Comparison of ENCODE assay signal across 10 cellular contexts in genomic region chr3:150303776-150304175, GRCh38.
DNase-seq lines count a peak whose midpoint lies in the region; ATAC-seq and TF ChIP-seq lines count a peak whose summit lies in the region.
"Had no signal": no experiment of that assay in that cellular context is flagged by ENCODE, and none has a peak within 500 bp of the region (broad histone marks: within the 10 kb centered on the region; RNA-seq: fewer than 3 reads in every experiment).

No MANE protein-coding gene starts in this region.

- H3K79me2 ChIP-seq in mammary epithelial cell (ENCODE audit: insufficient read depth, low read length), result no peaks in the 10 kb centered on the region

- no peak overlapping the region for H2AFZ ChIP-seq in mammary epithelial cell (ENCODE audit: low read depth, low read length)

- WGBS in mammary epithelial cell (ENCODE audit: low coverage, missing lambda C conversion rate), result 82% methylated on average over 3 of the region's 3 CpGs

- BruUV-seq in mammary epithelial cell (replicated peaks; lab: Mats Ljungman, UMichigan), result no TSS peak

- POLR2A ChIA-PET in activated CD4-positive, alpha-beta T cell treated with anti-CD3 and anti-CD28 coated beads for 36 hours (lab: Charles Lee), result no interaction called here
- POLR2A ChIA-PET in activated CD4-positive, alpha-beta T cell treated with anti-CD3 and anti-CD28 coated beads, Interleukin-2, amount 10 ng/mL, durations not matched to agents 7 days and 5 days (lab: Charles Lee), result no interaction called here

- peaks cover 13% of the 10 kb centered on the region for H3K9me3 ChIP-seq in mammary epithelial cell (replicated peaks; ENCODE audit: insufficient read depth, low read length)
- no peaks in the 10 kb centered on the region for H3K9me3 ChIP-seq in MG63
- H3K9me3 ChIP-seq: BLaER1 treated with 17β-estradiol and CSF1 and Interleukin-3, amounts not matched to agents 10 nM and 100 nM; gastrocnemius medialis had no signal

- no peaks in the 10 kb centered on the region for H3K4me1 Mint-ChIP-seq in activated CD4-positive, alpha-beta T cell treated with anti-CD3 and anti-CD28 coated beads for 36 hours
- no peaks in the 10 kb centered on the region for H3K4me1 Mint-ChIP-seq in activated CD4-positive, alpha-beta T cell treated with anti-CD3 and anti-CD28 coated beads, Interleukin-2, amount 10 ng/mL, durations not matched to agents 7 days and 5 days

- no peak overlapping the region for H3K27ac Mint-ChIP-seq in activated CD4-positive, alpha-beta T cell treated with anti-CD3 and anti-CD28 coated beads for 36 hours
- no peak overlapping the region for H3K27ac Mint-ChIP-seq in activated CD4-positive, alpha-beta T cell treated with anti-CD3 and anti-CD28 coated beads, Interleukin-2, amount 10 ng/mL, durations not matched to agents 7 days and 5 days

- peak; percentile 47 for DNase-seq in activated CD4-positive, alpha-beta T cell treated with anti-CD3 and anti-CD28 coated beads for 36 hours
- no peak for DNase-seq in activated CD4-positive, alpha-beta T cell treated with anti-CD3 and anti-CD28 coated beads, Interleukin-2, amount 10 ng/mL, durations not matched to agents 7 days and 5 days
- DNase-seq in HT1080 (ENCODE audit: low read depth), result peak; percentile 56
- DNase-seq in mammary epithelial cell, result no peak
- DNase-seq in stimulated activated CD8-positive, alpha-beta memory T cell treated with anti-CD3 and anti-CD28 coated beads, Interleukin-4, amount 100 ng/mL, for 48 hours, result peak; percentile 26
- DNase-seq in retina, result no peak
- no peak for DNase-seq in H7
- no peak for DNase-seq in MG63
- DNase-seq: gastrocnemius medialis had no signal

- H4K20me1 ChIP-seq in mammary epithelial cell (ENCODE audit: insufficient read depth, low read length), result no peaks in the 10 kb centered on the region
- H4K20me1 ChIP-seq: BLaER1 treated with 17β-estradiol and CSF1 and Interleukin-3, amounts not matched to agents 10 nM and 100 nM had no signal

- peak; percentile 75 for ATAC-seq in activated CD4-positive, alpha-beta T cell treated with anti-CD3 and anti-CD28 coated beads for 36 hours
- ATAC-seq: gastrocnemius medialis had no signal

- peak; percentile 40 to 47 for TF ChIP-seq CTCF in mammary epithelial cell (conservative IDR thresholded peaks at IDR 0.05 in 1 of 2, IDR thresholded peaks at IDR 0.05 in 1 of 2; ENCODE audit: extremely low read depth in 1 of 2, insufficient read depth in 1 of 2, low read depth in 1 of 2, low read length in 2 of 2)

- H3K4me1 ChIP-seq in mammary epithelial cell (ENCODE audit: insufficient read depth, low read length), result peaks cover 14% of the 10 kb centered on the region
- H3K4me1 ChIP-seq: BLaER1 treated with 17β-estradiol and CSF1 and Interleukin-3, amounts not matched to agents 10 nM and 100 nM; gastrocnemius medialis had no signal

- H3K4me3 Mint-ChIP-seq in activated CD4-positive, alpha-beta T cell treated with anti-CD3 and anti-CD28 coated beads for 36 hours, result no peak overlapping the region
- no peak overlapping the region for H3K4me3 Mint-ChIP-seq in activated CD4-positive, alpha-beta T cell treated with anti-CD3 and anti-CD28 coated beads, Interleukin-2, amount 10 ng/mL, durations not matched to agents 7 days and 5 days

- intact Hi-C loops in activated CD4-positive, alpha-beta T cell treated with anti-CD3 and anti-CD28 coated beads for 36 hours (cut with DNase I, micrococcal nuclease), result loop anchor here in 1 of 2 experiments (5.0 kb wide), 1 partner anchor 194 kb away; no protein-coding TSS in a partner anchor
- intact Hi-C loops in mammary epithelial cell (cut with micrococcal nuclease), result loop anchor here (5.0 kb wide), 2 partner anchors 44 to 104 kb away; partner anchors contain the start of gene TSC22D2

- dilution Hi-C loops in mammary epithelial cell (cut with HindIII; ENCODE audit: low sequenced_read_pairs), result loop anchor here (5.0 kb wide), 1 partner anchor 104 kb away; the partner anchor contains the start of gene TSC22D2

- H3K36me3 ChIP-seq in mammary epithelial cell (ENCODE audit: insufficient read depth, low read length), result no peaks in the 10 kb centered on the region
- H3K36me3 ChIP-seq in H7 (replicated peaks; ENCODE audit: control insufficient read depth, insufficient read depth, low read length), result no peaks in the 10 kb centered on the region
- no peaks in the 10 kb centered on the region; the same call in 1 of the 2 replicates for H3K36me3 ChIP-seq in MG63
- H3K36me3 ChIP-seq: BLaER1 treated with 17β-estradiol and CSF1 and Interleukin-3, amounts not matched to agents 10 nM and 100 nM; gastrocnemius medialis had no signal

- no peak overlapping the region for H3K27ac ChIP-seq in mammary epithelial cell (ENCODE audit: insufficient read depth, low read depth, low read length)
- H3K27ac ChIP-seq: BLaER1 treated with 17β-estradiol and CSF1 and Interleukin-3, amounts not matched to agents 10 nM and 100 nM; gastrocnemius medialis had no signal

- in situ Hi-C loops in mammary epithelial cell (cut with MboI; ENCODE audit: low sequenced_read_pairs in 2 of 2), result no loop called here

- H3K9ac ChIP-seq in mammary epithelial cell (ENCODE audit: insufficient read depth, low read length), result no peak overlapping the region
- H3K9ac ChIP-seq: BLaER1 treated with 17β-estradiol and CSF1 and Interleukin-3, amounts not matched to agents 10 nM and 100 nM had no signal

- H3K27me3 ChIP-seq in mammary epithelial cell (ENCODE audit: insufficient read depth, low read length) (no peaks in the 10 kb centered on the region), H7 (ENCODE audit: control insufficient read depth, insufficient read depth, low read length) (no peaks in the 10 kb centered on the region), MG63 (no peaks in the 10 kb centered on the region)
- H3K27me3 ChIP-seq: BLaER1 treated with 17β-estradiol and CSF1 and Interleukin-3, amounts not matched to agents 10 nM and 100 nM; gastrocnemius medialis had no signal

- H3K4me3 ChIP-seq in mammary epithelial cell (replicated peaks in 1 of 3; ENCODE audit: insufficient read depth in 1 of 3, low read depth in 2 of 3, low read length in 3 of 3) (no peak overlapping the region), H7 (ENCODE audit: insufficient read depth, low read depth, low read length) (no peak overlapping the region), MG63 (no peak overlapping the region)
- H3K4me3 ChIP-seq: BLaER1 treated with 17β-estradiol and CSF1 and Interleukin-3, amounts not matched to agents 10 nM and 100 nM; gastrocnemius medialis had no signal

- CTCF ChIA-PET in activated CD4-positive, alpha-beta T cell treated with anti-CD3 and anti-CD28 coated beads for 36 hours (lab: Charles Lee), result interaction anchor here (0.7 to 2.8 kb wide), 8 partner anchors 11 to 194 kb away, joined by 3 to 9 read pairs (median 4); no protein-coding TSS in a partner anchor
- CTCF ChIA-PET in activated CD4-positive, alpha-beta T cell treated with anti-CD3 and anti-CD28 coated beads, Interleukin-2, amount 10 ng/mL, durations not matched to agents 7 days and 5 days (lab: Charles Lee), result no interaction called here
- CTCF ChIA-PET in mammary epithelial cell (lab: Charles Lee; ENCODE audit: low non-redundant PET), result no interaction called here

- peaks cover 20% of the 10 kb centered on the region for H3K27me3 Mint-ChIP-seq in activated CD4-positive, alpha-beta T cell treated with anti-CD3 and anti-CD28 coated beads for 36 hours
- H3K27me3 Mint-ChIP-seq in activated CD4-positive, alpha-beta T cell treated with anti-CD3 and anti-CD28 coated beads, Interleukin-2, amount 10 ng/mL, durations not matched to agents 7 days and 5 days, result peaks cover 34% of the 10 kb centered on the region

- no peak overlapping the region for H3K4me2 ChIP-seq in mammary epithelial cell (ENCODE audit: insufficient read depth, low read depth, low read length)
- H3K4me2 ChIP-seq: BLaER1 treated with 17β-estradiol and CSF1 and Interleukin-3, amounts not matched to agents 10 nM and 100 nM had no signal

- no peaks in the 10 kb centered on the region for H3K9me3 Mint-ChIP-seq in activated CD4-positive, alpha-beta T cell treated with anti-CD3 and anti-CD28 coated beads for 36 hours (ENCODE audit: low read depth)
- no peaks in the 10 kb centered on the region for H3K9me3 Mint-ChIP-seq in activated CD4-positive, alpha-beta T cell treated with anti-CD3 and anti-CD28 coated beads, Interleukin-2, amount 10 ng/mL, durations not matched to agents 7 days and 5 days

- H3K36me3 Mint-ChIP-seq in activated CD4-positive, alpha-beta T cell treated with anti-CD3 and anti-CD28 coated beads for 36 hours (ENCODE audit: low read depth), result no peaks in the 10 kb centered on the region
- no peaks in the 10 kb centered on the region for H3K36me3 Mint-ChIP-seq in activated CD4-positive, alpha-beta T cell treated with anti-CD3 and anti-CD28 coated beads, Interleukin-2, amount 10 ng/mL, durations not matched to agents 7 days and 5 days (ENCODE audit: low read depth)

Comparison
In these comparisons a context has a peak if more than half of its experiments do, and no peak if none do; other contexts are left out.
1. DNase-seq: peak in activated CD4-positive, alpha-beta T cell treated with anti-CD3 and anti-CD28 coated beads for 36 hours (single experiment), HT1080 (single experiment) and stimulated activated CD8-positive, alpha-beta memory T cell treated with anti-CD3 and anti-CD28 coated beads, Interleukin-4, amount 100 ng/mL, for 48 hours (single experiment); none in activated CD4-positive, alpha-beta T cell treated with anti-CD3 and anti-CD28 coated beads, Interleukin-2, amount 10 ng/mL, durations not matched to agents 7 days and 5 days (single experiment), mammary epithelial cell (single experiment), retina (single experiment), H7 (single experiment) and MG63 (single experiment).